Comparison of ENCODE assay signal across 13 cellular contexts in genomic region chr18:58262581-58262980, GRCh38.
DNase-seq lines count a peak whose midpoint lies in the region; ATAC-seq and TF ChIP-seq lines count a peak whose summit lies in the region.
"Had no signal": no experiment of that assay in that cellular context is flagged by ENCODE, and none has a peak within 500 bp of the region (broad histone marks: within the 10 kb centered on the region; RNA-seq: fewer than 3 reads in every experiment).

No MANE protein-coding gene starts in this region.

- no peaks in the 10 kb centered on the region for H3K27me3 Mint-ChIP-seq in type B pancreatic cell
- H3K27me3 Mint-ChIP-seq in activated T-cell treated with anti-CD3 and anti-CD28 coated beads, Interleukin-2, amount 50 U/mL, for 24 hours, result no peaks in the 10 kb centered on the region
- H3K27me3 Mint-ChIP-seq in CD14-positive monocyte (ENCODE audit: low read depth in 3 of 3), result peaks cover 0 to 5% (median 2%) of the 10 kb centered on the region in 3 donors

- H3K27ac Mint-ChIP-seq in type B pancreatic cell (peak overlapping the region; percentile 92), CD14-positive monocyte (no peak overlapping the region)
- H3K27ac Mint-ChIP-seq in activated T-cell treated with anti-CD3 and anti-CD28 coated beads, Interleukin-2, amount 50 U/mL, for 24 hours, result no peak overlapping the region
- H3K27ac Mint-ChIP-seq: CD8-positive, alpha-beta T cell; effector memory CD8-positive, alpha-beta T cell had no signal

- H3K36me3 ChIP-seq in Panc1 (ENCODE audit: control insufficient read depth, insufficient read depth, low read length) (no peaks in the 10 kb centered on the region), endocrine pancreas (ENCODE audit: control insufficient read depth, insufficient read depth, low read length) (no peaks in the 10 kb centered on the region), mucosa of stomach (ENCODE audit: control insufficient read depth, insufficient read depth, low read length) (no peaks in the 10 kb centered on the region)

- H3K9me3 ChIP-seq in Panc1 (ENCODE audit: control insufficient read depth, insufficient read depth, low read depth, low read length) (no peaks in the 10 kb centered on the region), endocrine pancreas (ENCODE audit: control insufficient read depth, low read length) (no peaks in the 10 kb centered on the region), mucosa of stomach (ENCODE audit: control insufficient read depth, low read length) (no peaks in the 10 kb centered on the region)

- peaks cover 8% of the 10 kb centered on the region for H3K4me1 ChIP-seq in Panc1 (ENCODE audit: control insufficient read depth, insufficient read depth, low read length)
- H3K4me1 ChIP-seq in endocrine pancreas (ENCODE audit: control insufficient read depth, insufficient read depth, low read length), result peaks cover 23% of the 10 kb centered on the region
- peaks cover 52% of the 10 kb centered on the region for H3K4me1 ChIP-seq in mucosa of stomach (ENCODE audit: control insufficient read depth, insufficient read depth, low read length)

- H3K4me1 Mint-ChIP-seq in type B pancreatic cell (ENCODE audit: unreplicated experiment), result peaks cover 31% of the 10 kb centered on the region
- H3K4me1 Mint-ChIP-seq in activated T-cell treated with anti-CD3 and anti-CD28 coated beads, Interleukin-2, amount 50 U/mL, for 24 hours (ENCODE audit: low read depth), result peaks cover 10% of the 10 kb centered on the region
- peaks cover 3% of the 10 kb centered on the region for H3K4me1 Mint-ChIP-seq in CD14-positive monocyte

- H3K36me3 Mint-ChIP-seq in type B pancreatic cell (peaks cover 13% of the 10 kb centered on the region), CD14-positive monocyte (no peaks in the 10 kb centered on the region)
- no peaks in the 10 kb centered on the region for H3K36me3 Mint-ChIP-seq in activated T-cell treated with anti-CD3 and anti-CD28 coated beads, Interleukin-2, amount 50 U/mL, for 24 hours (ENCODE audit: low read depth)
- H3K36me3 Mint-ChIP-seq: CD8-positive, alpha-beta T cell had no signal

- DNase-seq in Panc1 (ENCODE audit: low read depth, low spot score) (no peak), type B pancreatic cell (ENCODE audit: extremely low spot score, unreplicated experiment) (no peak), ACHN (no peak), CD14-positive monocyte (ENCODE audit: low spot score) (no peak)
- DNase-seq in activated T-cell treated with anti-CD3 and anti-CD28 coated beads, Interleukin-2, amount 50 U/mL, for 24 hours, result no peak
- DNase-seq: activated CD4-positive, alpha-beta T cell treated with anti-CD3 and anti-CD28 coated beads, Interleukin-2, amount 50 U/mL, for 48 hours; activated effector memory CD4-positive, alpha-beta T cell treated with Interleukin-2 at 50 U/mL for 16 hours; CD8-positive, alpha-beta T cell; effector memory CD8-positive, alpha-beta T cell; GDM1; GOT3 had no signal

- peak overlapping the region in 1 of 2 experiments; percentile 23; a peak in 1 of 4 replicates for H3K4me3 ChIP-seq in Panc1 (ENCODE audit: low read depth in 2 of 2, low read length in 2 of 2)
- peak overlapping the region; percentile 58 for H3K4me3 ChIP-seq in endocrine pancreas (ENCODE audit: control insufficient read depth, insufficient read depth, low read length)
- H3K4me3 ChIP-seq in mucosa of stomach (ENCODE audit: low read length), result no peak overlapping the region

- H3K4me3 Mint-ChIP-seq in type B pancreatic cell, result peak overlapping the region; percentile 71
- H3K4me3 Mint-ChIP-seq in activated T-cell treated with anti-CD3 and anti-CD28 coated beads, Interleukin-2, amount 50 U/mL, for 24 hours, result no peak overlapping the region
- H3K4me3 Mint-ChIP-seq in CD14-positive monocyte, result no peak overlapping the region
- H3K4me3 Mint-ChIP-seq: CD8-positive, alpha-beta T cell; effector memory CD8-positive, alpha-beta T cell had no signal

- H3K9ac ChIP-seq in endocrine pancreas (ENCODE audit: control insufficient read depth, insufficient read depth, low read length), result no peak overlapping the region
- H3K9ac ChIP-seq in mucosa of stomach (ENCODE audit: low read length), result peak overlapping the region; percentile 70

- H3K27me3 ChIP-seq in Panc1 (ENCODE audit: control insufficient read depth, insufficient read depth, low read length) (no peaks in the 10 kb centered on the region), endocrine pancreas (ENCODE audit: control insufficient read depth, insufficient read depth, low read length) (no peaks in the 10 kb centered on the region), mucosa of stomach (ENCODE audit: control insufficient read depth, insufficient read depth, low read length) (no peaks in the 10 kb centered on the region)

- CTCF ChIA-PET in Panc1 (lab: Charles Lee), result no interaction called here

- H3K9me3 Mint-ChIP-seq in type B pancreatic cell, result peaks cover 4% of the 10 kb centered on the region
- H3K9me3 Mint-ChIP-seq in activated T-cell treated with anti-CD3 and anti-CD28 coated beads, Interleukin-2, amount 50 U/mL, for 24 hours, result no peaks in the 10 kb centered on the region
- H3K9me3 Mint-ChIP-seq in CD14-positive monocyte, result no peaks in the 10 kb centered on the region
- H3K9me3 Mint-ChIP-seq: CD8-positive, alpha-beta T cell; effector memory CD8-positive, alpha-beta T cell had no signal

- POLR2A ChIA-PET in Panc1 (lab: Charles Lee), result no interaction called here

- in situ Hi-C loops in Panc1 (cut with HindIII; ENCODE audit: low pct_unique_long_range_greater_than_20kb, low sequenced_read_pairs), result no loop called here
- in situ Hi-C loops in ACHN (cut with HindIII; ENCODE audit: low pct_ligation_motif_present, low pct_unique_long_range_greater_than_20kb, low sequenced_read_pairs), result no loop called here

- intact Hi-C loops in Panc1 (cut with micrococcal nuclease; ENCODE audit: unreplicated experiment) (no loop called here), CD14-positive monocyte (cut with micrococcal nuclease) (no loop called here)

- peak; percentile 26 for ATAC-seq in Panc1
- ATAC-seq: CD8-positive, alpha-beta T cell; effector memory CD8-positive, alpha-beta T cell had no signal

- H3K27ac ChIP-seq in Panc1 (ENCODE audit: low read length), result peak overlapping the region; percentile 61; the same call in 1 of the 2 replicates

- no TSS peak for BruUV-seq in Panc1 (replicated peaks; lab: Mats Ljungman, UMichigan)

- no peak for TF ChIP-seq CTCF in Panc1 (IDR thresholded peaks at IDR 0.05)
- no peak for TF ChIP-seq CTCF in type B pancreatic cell (conservative IDR thresholded peaks at IDR 0.05)
- no peak for TF ChIP-seq CTCF in CD14-positive monocyte (IDR thresholded peaks at IDR 0.05)
